19 cellular contexts compared by ENCODE assay signal in genomic region chr15:45147606-45148005, GRCh38. TPM values are rescaled to one million over a fixed set of nuclear protein-coding genes. Genes with fewer than 3 reads are reported as not detected.
DNase-seq lines count a peak whose midpoint lies in the region; ATAC-seq and TF ChIP-seq lines count a peak whose summit lies in the region.
"Had no signal": no experiment of that assay in that cellular context is flagged by ENCODE, and none has a peak within 500 bp of the region (broad histone marks: within the 10 kb centered on the region; RNA-seq: fewer than 3 reads in every experiment).

No MANE protein-coding gene starts in this region.

- POLR2A ChIA-PET in MCF 10A (lab: Yijun Ruan, JAX): interaction anchor here (0.6 kb wide), 1 partner anchor 21 kb away, joined by 3 read pairs; no protein-coding TSS in a partner anchor
- POLR2A ChIA-PET in GM10248 (lab: Yijun Ruan, JAX): no interaction called here

- TF ChIP-seq POLR2A in breast epithelium (IDR thresholded peaks at IDR 0.05) (no peak), spleen (IDR thresholded peaks at IDR 0.05) (no peak)

- DNase-seq in MCF 10A (ENCODE audit: unreplicated experiment) (no peak), breast epithelium (ENCODE audit: low spot score in 2 of 2) (no peak), kidney tubule cell (ENCODE audit: low spot score) (peak; percentile 44), spleen (peak; percentile 63), NCI-H2227 (lab: John Stamatoyannopoulos, UW; ENCODE audit: unreplicated experiment) (no peak), GM10248 (ENCODE audit: extremely low spot score) (no peak)
- DNase-seq: Calu3; CD4-positive, CD25-positive, alpha-beta regulatory T cell; DMS 273 treated with DMSO at 0.1 percent for 48 hours; HCEC 1CT; HFFc6 had no signal

- intact Hi-C loops in MCF 10A (cut with micrococcal nuclease): no loop called here
- intact Hi-C loops in breast epithelium (cut with DNase I; ENCODE audit: low total_unique reads): no loop called here
- intact Hi-C loops in spleen (cut with DNase I; ENCODE audit: low total_unique reads): no loop called here

- no TSS peak for BruUV-seq in MCF 10A (replicated peaks; lab: Mats Ljungman, UMichigan)

- H3K27ac Mint-ChIP-seq in MCF 10A (ENCODE audit: low read depth, unreplicated experiment): peak overlapping the region; percentile 51
- H3K27ac Mint-ChIP-seq: HFFc6 had no signal

- H3K27me3 ChIP-seq in breast epithelium (no peaks in the 10 kb centered on the region), spleen (replicated peaks in 1 of 7) (peaks cover 0 to 6% (median 0%) of the 10 kb centered on the region in 7 donors)

- H3K36me3 ChIP-seq in breast epithelium (no peaks in the 10 kb centered on the region), spleen (peaks cover 0 to 20% (median 4%) of the 10 kb centered on the region in 6 donors)

- CTCF ChIA-PET in MCF 10A (lab: Yijun Ruan, JAX): interaction anchor here (0.9 to 3.9 kb wide), 4 partner anchors 13 to 29 kb away, joined by 3 to 17 read pairs (median 5); no protein-coding TSS in a partner anchor
- CTCF ChIA-PET in GM10248 (lab: Yijun Ruan, JAX): interaction anchor here (1.6 to 4.5 kb wide), 2 partner anchors 16 to 30 kb away, joined by 4 to 27 read pairs; no protein-coding TSS in a partner anchor

- H3K27me3 Mint-ChIP-seq in MCF 10A (ENCODE audit: insufficient read depth, unreplicated experiment): no peaks in the 10 kb centered on the region
- H3K27me3 Mint-ChIP-seq: CD4-positive, CD25-positive, alpha-beta regulatory T cell had no signal

- no peaks in the 10 kb centered on the region for H3K9me3 Mint-ChIP-seq in MCF 10A (ENCODE audit: unreplicated experiment)
- H3K9me3 Mint-ChIP-seq: CD4-positive, CD25-positive, alpha-beta regulatory T cell; HFFc6 had no signal

- ATAC-seq in HG03108 (IDR thresholded peaks at IDR 0.05; ENCODE audit: unreplicated experiment): no peak
- ATAC-seq: GM12878 had no signal

- H3K4me1 ChIP-seq in breast epithelium (no peaks in the 10 kb centered on the region), spleen (no peaks in the 10 kb centered on the region)

- no peaks in the 10 kb centered on the region for H3K9me3 ChIP-seq in breast epithelium
- H3K9me3 ChIP-seq in spleen: no peaks in the 10 kb centered on the region

- H3K4me3 ChIP-seq in breast epithelium: no peak overlapping the region
- no peak overlapping the region for H3K4me3 ChIP-seq in spleen
- H3K4me3 ChIP-seq: GM12878 had no signal

- H3K4me1 Mint-ChIP-seq in MCF 10A (ENCODE audit: insufficient read depth, unreplicated experiment): peaks cover 19% of the 10 kb centered on the region

- H3K27ac ChIP-seq in breast epithelium: no peak overlapping the region
- H3K27ac ChIP-seq in spleen: no peak overlapping the region
- H3K27ac ChIP-seq: 22Rv1 had no signal

- peaks cover 14% of the 10 kb centered on the region for H3K36me3 Mint-ChIP-seq in MCF 10A (ENCODE audit: insufficient read depth, unreplicated experiment)
- H3K36me3 Mint-ChIP-seq: CD4-positive, CD25-positive, alpha-beta regulatory T cell had no signal

- TF ChIP-seq CTCF in MCF 10A (IDR thresholded peaks at IDR 0.05; ENCODE audit: unreplicated experiment): no peak
- TF ChIP-seq CTCF in breast epithelium (IDR thresholded peaks at IDR 0.05): no peak
- no peak for TF ChIP-seq CTCF in spleen (IDR thresholded peaks at IDR 0.05 in 8 of 11, conservative IDR thresholded peaks at IDR 0.05 in 3 of 11)
- no peak for TF ChIP-seq CTCF in GM10248 (IDR thresholded peaks at IDR 0.05; ENCODE audit: control extremely low read depth, extremely low read depth, low read depth, missing control alignments)

- no peak overlapping the region for H3K4me3 Mint-ChIP-seq in MCF 10A (ENCODE audit: unreplicated experiment)
- H3K4me3 Mint-ChIP-seq: CD4-positive, CD25-positive, alpha-beta regulatory T cell; HFFc6 had no signal

- WGBS in spleen, 5 donors: 88 to 98% (median 95%) methylated on average over 7 of the region's 7 CpGs

RNA-seq across cellular contexts. Expression of gene DUOX1, which starts 17.8 kb away (rescaled TPM):
- total RNA-seq in MCF 10A (2022) (15.1 and 16.9 TPM in 2 replicates), breast epithelium (1 to 10 TPM in 2 of 3 donors, under 1 TPM in 1; 0.80 to 7.2 (median 1.6) TPM), spleen (under 1 TPM in 2 of 7 donors, not detected in 5; 0.09 to 0.28 TPM)
- under 1 TPM; 0.04 to 0.19 (median 0.06) TPM for polyA plus RNA-seq in spleen
- total RNA-seq: CD4-positive, CD25-positive, alpha-beta regulatory T cell; H4; HepG2 had no signal

RNA-seq across cellular contexts. Expression of gene DUOXA1, which starts 17.9 kb away (rescaled TPM):
- 1.3 and 3.0 TPM in 2 replicates for total RNA-seq in MCF 10A (2022)
- total RNA-seq in breast epithelium: 1 to 10 TPM in 2 of 3 donors, under 1 TPM in 1; 0.80 to 3.3 (median 1.0) TPM
- under 1 TPM in 2 of 7 donors, not detected in 5; 0.30 to 0.38 TPM for total RNA-seq in spleen
- under 1 TPM; 0.03 to 0.10 (median 0.04) TPM for polyA plus RNA-seq in spleen
- total RNA-seq: Calu3; CD4-positive, CD25-positive, alpha-beta regulatory T cell; Daoy; H4; HepG2 had no signal
- polyA plus RNA-seq: BJ; CD4-positive, CD25-positive, alpha-beta regulatory T cell; GM12878; HepG2 had no signal

RNA-seq across cellular contexts. Expression of gene DUOXA2, which starts 33.5 kb away (rescaled TPM):
- total RNA-seq in MCF 10A (2022): not detected in 2 replicates
- under 1 TPM in 1 of 3 donors, not detected in 2; 0.33 TPM for total RNA-seq in breast epithelium
- total RNA-seq in spleen: not detected
- polyA plus RNA-seq in spleen: under 1 TPM in 1 of 3 donors, not detected in 2; 0.06 TPM
- total RNA-seq: A673; Calu3; CD4-positive, CD25-positive, alpha-beta regulatory T cell; Daoy; GM12878; H4; HepG2; HFFc6 had no signal
- polyA plus RNA-seq: BJ; CD4-positive, CD25-positive, alpha-beta regulatory T cell; GM12878 had no signal

RNA-seq across cellular contexts. Expression of gene DUOX2, which starts 33.6 kb away (rescaled TPM):
- 0.10 and 0.30 TPM in 2 replicates for total RNA-seq in MCF 10A (2022)
- under 1 TPM; 0.15 to 0.98 (median 0.16) TPM for total RNA-seq in breast epithelium
- not detected for total RNA-seq in spleen
- polyA plus RNA-seq in spleen: under 1 TPM in 1 of 3 donors, not detected in 2; 0.10 TPM
- total RNA-seq: CD4-positive, CD25-positive, alpha-beta regulatory T cell; HepG2; HFFc6 had no signal
- polyA plus RNA-seq: BJ; CD4-positive, CD25-positive, alpha-beta regulatory T cell; GM12878 had no signal

RNA-seq across cellular contexts. Expression of gene SHF, which starts 40.2 kb away (rescaled TPM):
- total RNA-seq in MCF 10A (2022): 0.34 and 0.44 TPM in 2 replicates
- total RNA-seq in breast epithelium: 1 to 10 TPM; 5.0 to 9.7 (median 9.5) TPM
- total RNA-seq in spleen: 1 to 10 TPM; 5.1 to 8.8 (median 5.8) TPM
- 1 to 10 TPM; 1.9 to 4.3 (median 2.4) TPM for polyA plus RNA-seq in spleen

Comparison
In these comparisons a context has a peak if more than half of its experiments do, and no peak if none do; other contexts are left out.
1. DNase-seq: peak in kidney tubule cell (single experiment) and spleen (single experiment); none in MCF 10A (single experiment), breast epithelium (0 of 2), NCI-H2227 (single experiment) and GM10248 (single experiment).